8 cellular contexts compared by ENCODE assay signal in the genomic region with DNA sequence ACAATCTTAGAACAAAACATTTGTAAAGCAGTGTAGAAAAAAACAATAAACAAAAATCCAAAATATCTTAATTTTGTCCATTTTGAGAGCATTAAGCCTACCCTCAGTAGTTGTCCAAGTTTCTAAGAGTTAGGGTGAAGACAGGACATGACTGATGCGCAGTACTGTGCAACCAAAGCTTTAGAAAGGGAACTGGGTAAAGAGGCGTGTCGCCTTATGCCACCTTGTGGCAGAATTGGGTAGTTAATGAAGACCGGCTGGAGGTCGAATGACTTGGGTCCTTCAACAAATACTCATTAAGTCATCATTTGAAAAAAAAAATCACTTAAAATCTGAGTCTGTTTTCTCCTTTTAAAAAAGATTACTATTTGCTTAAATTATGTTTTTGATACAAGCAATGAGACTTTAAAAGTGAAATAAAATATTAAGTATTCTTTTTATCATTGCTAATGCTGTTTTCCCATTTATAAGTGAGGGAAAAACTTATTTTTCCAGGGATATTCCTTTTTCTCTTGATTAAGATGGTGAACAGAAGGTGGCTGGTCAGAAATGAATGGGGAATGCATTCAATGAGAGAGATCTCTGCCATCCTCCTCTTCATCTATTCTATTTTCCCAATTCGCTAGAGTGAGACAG. TPM values are rescaled to one million over a fixed set of nuclear protein-coding genes. Genes with fewer than 3 reads are reported as not detected.
DNase-seq lines count a peak whose midpoint lies in the region; ATAC-seq, FAIRE-seq and TF ChIP-seq lines count a peak whose summit lies in the region.

No MANE protein-coding gene starts in this region.

- TF ChIP-seq CTCF in A549 (IDR thresholded peaks at IDR 0.05) (peak; percentile 89), brain (conservative IDR thresholded peaks at IDR 0.05) (peak; percentile 86 to 90)

- ATAC-seq in A549 (peak; percentile 62; a peak in 5 of 6 replicates), GM18519 (IDR thresholded peaks at IDR 0.05; ENCODE audit: low FRiP score, unreplicated experiment) (peak; percentile 69), HG03039 (IDR thresholded peaks at IDR 0.05; ENCODE audit: unreplicated experiment) (peak; percentile 47)

- FAIRE-seq in A549 (lab: Jason Lieb, UNC) (no peak), TTC549 (lab: Jason Lieb, UNC) (peak; percentile 64), islet of Langerhans (lab: Jason Lieb, UNC) (peak; percentile 90)

- peaks cover under 1% of the 10 kb centered on the region for H3K36me3 Mint-ChIP-seq in brain

- peaks cover 27% of the 10 kb centered on the region for H3K27me3 Mint-ChIP-seq in brain

- WGBS in A549 (ENCODE audit: missing lambda C conversion rate), result 19% methylated on average over 6 of the region's 6 CpGs

- no peak overlapping the region for H3K27ac Mint-ChIP-seq in brain

- DNase-seq in A549 (ENCODE audit: low read depth in 1 of 2, low spot score in 1 of 2), result peak; percentile 69 to 79
- DNase-seq in NCI-H2107 treated with DMSO at 0.1 percent for 48 hours (lab: John Stamatoyannopoulos, UW; ENCODE audit: unreplicated experiment), result peak; percentile 56
- peak; percentile 71 for DNase-seq in stimulated activated CD4-positive, alpha-beta T cell treated with anti-CD3 and anti-CD28 coated beads, Interleukin-1b, Interleukin-23, amount 100 ng/mL, for 48 hours

- no peak overlapping the region for H3K4me3 ChIP-seq in A549

- no peak for TF ChIP-seq POLR2A in A549 (IDR thresholded peaks at IDR 0.05; ENCODE audit: low read length)

- CTCF ChIA-PET in A549 (lab: Yijun Ruan, JAX), result interaction anchor here (0.6 to 12.1 kb wide), 30 partner anchors 10 to 928 kb away, joined by 3 to 178 read pairs (median 6); a partner anchor contains a TSS

- H3K4me1 ChIP-seq in A549, result peaks cover 5% of the 10 kb centered on the region

- no peak overlapping the region for H3K27ac ChIP-seq in A549

- no peak overlapping the region for H3K4me2 ChIP-seq in A549

- H3K9me3 Mint-ChIP-seq in brain, result no peaks in the 10 kb centered on the region

- H3K4me1 Mint-ChIP-seq in brain, result peaks cover 13% of the 10 kb centered on the region

- H3K9me3 ChIP-seq in A549, result no peaks in the 10 kb centered on the region

- POLR2A ChIA-PET in A549 (lab: Yijun Ruan, JAX), result interaction anchor here (1.4 kb wide), 1 partner anchor 44 kb away, joined by 7 read pairs; a partner anchor contains a TSS

- H3K4me3 Mint-ChIP-seq in brain, result peak overlapping the region in 2 of 5 experiments; percentile 57 to 78

- TF ChIP-seq RAD21 in A549 (conservative IDR thresholded peaks at IDR 0.05 in 1 of 2, IDR thresholded peaks at IDR 0.05 in 1 of 2), result peak; percentile 76 to 78

- TF ChIP-seq EP300 in A549 (IDR thresholded peaks at IDR 0.05), result no peak

TF ChIP-seq in A549, 52 proteins besides CTCF, POLR2A, EP300 and RAD21:
- no peak for TF ChIP-seq SREBF2 (IDR thresholded peaks at IDR 0.05)
- peak; percentile 93 for TF ChIP-seq SMC3 (IDR thresholded peaks at IDR 0.05)

RNA-seq across cellular contexts. Expression of a gene that starts 3.5 kb away (rescaled TPM):
- polyA plus RNA-seq in A549 (2011; rRNA removed) (54.4 and 56.9 TPM in 2 replicates), A549 (2017; fragmentation: RNase III; extraction: RNeasy Plus Mini Kit Qiagen cat#74134 plus additional on column Dnase treatment) (31.8 to 32.4 TPM (median 32.3 TPM) in 3 replicates), brain (ENCODE audit: insufficient read depth, low read depth, low replicate concordance) (47.5 TPM)
- polyA plus RNA-seq in A549 (2012; cell fraction: cytosol; rRNA removed), result 8.3 and 9.2 TPM in 2 replicates
- 6.2 and 10.1 TPM in 2 replicates for polyA plus RNA-seq in A549 (2012; cell fraction: nucleus; rRNA removed)
- 40.4 and 42.9 TPM in 2 replicates for polyA minus RNA-seq in A549 (2011; rRNA and poly(A)+ RNA removed)
